Comparison of ENCODE assay signal across 1 cellular context in genomic region chr14:54658836-54659235, GRCh38.
TF ChIP-seq lines count a peak whose summit lies in the region.

No MANE protein-coding gene starts in this region.

TF ChIP-seq in endothelial cell of umbilical vein, 7 proteins besides CTCF, POLR2A, EP300 and RAD21:
- peak; percentile 5 for TF ChIP-seq POLR2AphosphoS5 (IDR thresholded peaks at IDR 0.05; ENCODE audit: insufficient read depth, low read depth, low read length)
- no peak for TF ChIP-seq JUN (IDR thresholded peaks at IDR 0.05; ENCODE audit: borderline replicate concordance, insufficient read depth, insufficient read length, low read depth)
- no peak for TF ChIP-seq MYC (IDR thresholded peaks at IDR 0.05; ENCODE audit: low read depth, low read length)
